In genomic region chr10:42776681-42777080, GRCh38 we compare ENCODE assay signal across 25 cellular contexts.
"Had no signal": no experiment of that assay in that cellular context is flagged by ENCODE, and none has a peak within 500 bp of the region (broad histone marks: within the 10 kb centered on the region; RNA-seq: fewer than 3 reads in every experiment).

No MANE protein-coding gene starts in this region.

- H3K4me3 Mint-ChIP-seq: memory B cell; natural killer cell; stimulated activated effector memory CD8-positive, alpha-beta T cell treated with anti-CD3 and anti-CD28 coated beads, Interleukin-12 subunit alpha, Interleukin-12 subunit beta, amount 100 ng/mL, for 72 hours had no signal

- H3K36me3 Mint-ChIP-seq: memory B cell; natural killer cell; stimulated activated effector memory CD8-positive, alpha-beta T cell treated with anti-CD3 and anti-CD28 coated beads, Interleukin-12 subunit alpha, Interleukin-12 subunit beta, amount 100 ng/mL, for 72 hours had no signal

- H3K4me1 ChIP-seq: lower lobe of right lung, psoas muscle, thyroid gland had no signal

- H3K9me3 Mint-ChIP-seq: natural killer cell; stimulated activated effector memory CD8-positive, alpha-beta T cell treated with anti-CD3 and anti-CD28 coated beads, Interleukin-12 subunit alpha, Interleukin-12 subunit beta, amount 100 ng/mL, for 72 hours had no signal

- H3K27ac Mint-ChIP-seq: memory B cell; natural killer cell; stimulated activated effector memory CD8-positive, alpha-beta T cell treated with anti-CD3 and anti-CD28 coated beads, Interleukin-12 subunit alpha, Interleukin-12 subunit beta, amount 100 ng/mL, for 72 hours had no signal

- H3K36me3 ChIP-seq: gastroesophageal sphincter, heart left ventricle, lower lobe of right lung, ovary, sigmoid colon, stomach, thyroid gland had no signal

- FAIRE-seq: endothelial cell of umbilical vein had no signal

- H3K27me3 ChIP-seq: hepatocyte, ovary, thyroid gland had no signal

- DNase-seq: dermis blood vessel endothelial cell; effector memory CD4-positive, alpha-beta T cell; foreskin fibroblast; heart left ventricle; left ventricle myocardium superior; lower lobe of right lung; natural killer cell; occipital lobe; ovary; posterior cingulate gyrus; psoas muscle; right cardiac atrium; sigmoid colon; stimulated activated CD4-positive, alpha-beta T cell treated with anti-CD3 and anti-CD28 coated beads, Interleukin-2, amount 100 ng/mL, for 24 hours; stimulated activated CD4-positive, alpha-beta T cell treated with anti-CD3 and anti-CD28 coated beads, Interleukin-4, amount 100 ng/mL, for 24 hours; stimulated activated naive CD4-positive, alpha-beta T cell treated with Interleukin-2 at 50 U/mL for 16 hours; stomach; thyroid gland; trophoblast cell had no signal

- H3K4me2 ChIP-seq: hepatocyte had no signal

- H3K79me2 ChIP-seq: hepatocyte had no signal

- H2AFZ ChIP-seq: hepatocyte had no signal

- H3K4me3 ChIP-seq: coronary artery, gastroesophageal sphincter, heart left ventricle, hepatocyte, lower lobe of right lung, ovary, psoas muscle, sigmoid colon, stomach, thyroid gland had no signal

- H3K27ac ChIP-seq: coronary artery, gastroesophageal sphincter, heart left ventricle, hepatocyte, lower lobe of right lung, ovary, psoas muscle, sigmoid colon, stomach, thyroid gland had no signal

- H3K9me3 ChIP-seq: gastroesophageal sphincter, heart left ventricle, lower lobe of right lung, ovary, psoas muscle, sigmoid colon, thyroid gland had no signal

- ATAC-seq: gastroesophageal sphincter; heart left ventricle; left ventricle myocardium superior; lower lobe of right lung; natural killer cell; psoas muscle; right cardiac atrium; stimulated activated effector memory CD8-positive, alpha-beta T cell treated with anti-CD3 and anti-CD28 coated beads, Interleukin-12 subunit alpha, Interleukin-12 subunit beta, amount 100 ng/mL, for 72 hours had no signal
